28 cellular contexts compared by ENCODE assay signal in the genomic region with DNA sequence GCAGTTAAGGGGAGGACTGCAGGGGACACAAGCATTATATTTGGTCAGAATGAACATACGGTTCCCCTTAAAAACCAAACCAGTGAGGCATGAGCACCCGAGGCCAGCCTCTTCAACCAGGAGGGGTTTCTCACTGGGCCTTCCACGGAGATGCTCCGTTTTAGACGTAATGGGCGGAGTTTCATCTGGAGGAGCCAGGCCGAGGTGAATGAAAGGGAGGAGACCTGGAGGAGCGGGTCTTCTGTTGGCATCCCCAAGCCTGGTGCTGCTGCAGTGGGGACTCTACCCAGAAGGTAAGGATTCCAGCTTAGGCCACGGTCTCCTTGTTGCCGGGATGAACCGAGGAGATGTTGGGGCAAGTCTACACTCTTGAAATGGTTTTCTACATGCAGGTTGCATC.
"Had no signal": no experiment of that assay in that cellular context is flagged by ENCODE, and none has a peak within 500 bp of the region (broad histone marks: within the 10 kb centered on the region; RNA-seq: fewer than 3 reads in every experiment).

No MANE protein-coding gene starts in this region.

- H3K9me3 Mint-ChIP-seq: activated CD4-positive, alpha-beta T cell treated with anti-CD3 and anti-CD28 coated beads, Interleukin-2, amount 10 ng/mL, durations not matched to agents 24 days and 14 days; naive B cell; T-helper 2 cell treated with Interferon-gamma antibody and Interleukin-4, amounts not matched to agents 5 μg/mL and 100 μg/mL, for 36 hours had no signal

- H3K36me3 Mint-ChIP-seq: naive B cell had no signal

- H3K27me3 ChIP-seq: body of pancreas, colonic mucosa, gastroesophageal sphincter, hepatocyte, ovary, sigmoid colon, tibial nerve had no signal

- H3K27me3 Mint-ChIP-seq: activated CD4-positive, alpha-beta T cell treated with anti-CD3 and anti-CD28 coated beads, Interleukin-2, amount 10 ng/mL, durations not matched to agents 24 days and 14 days; activated CD8-positive, alpha-beta T cell treated with anti-CD3 and anti-CD28 coated beads for 36 hours; activated naive CD8-positive, alpha-beta T cell; naive B cell; T-cell had no signal

- H3K9me3 ChIP-seq: body of pancreas, colonic mucosa, gastroesophageal sphincter, ovary, prostate gland, sigmoid colon had no signal

- H3K79me2 ChIP-seq: hepatocyte had no signal

- H3K4me1 Mint-ChIP-seq: activated CD4-positive, alpha-beta T cell treated with anti-CD3 and anti-CD28 coated beads, Interleukin-2, amount 10 ng/mL, durations not matched to agents 24 days and 14 days had no signal

- H3K4me1 ChIP-seq: body of pancreas, colonic mucosa, gastroesophageal sphincter, prostate gland, sigmoid colon, tibial nerve had no signal

- H3K4me3 Mint-ChIP-seq: activated CD4-positive, alpha-beta T cell treated with anti-CD3 and anti-CD28 coated beads, Interleukin-2, amount 10 ng/mL, durations not matched to agents 24 days and 14 days; activated CD8-positive, alpha-beta T cell treated with anti-CD3 and anti-CD28 coated beads for 36 hours; activated naive CD8-positive, alpha-beta T cell; mesothelial cell of epicardium; naive B cell; T-cell; T-helper 2 cell treated with Interferon-gamma antibody and Interleukin-4, amounts not matched to agents 5 μg/mL and 100 μg/mL, for 36 hours had no signal

- ATAC-seq: activated CD4-positive, CD25-positive, alpha-beta regulatory T cell treated with anti-CD3 and anti-CD28 coated beads, Interleukin-2, amount 50 U/mL, for 24 hours; activated CD8-positive, alpha-beta T cell treated with anti-CD3 and anti-CD28 coated beads for 36 hours; body of pancreas; gastroesophageal sphincter; left cardiac atrium; left ventricle myocardium superior had no signal

- DNase-seq: activated CD4-positive, alpha-beta T cell treated with anti-CD3 and anti-CD28 coated beads, Interleukin-2, amount 10 ng/mL, durations not matched to agents 24 days and 14 days; activated CD8-positive, alpha-beta T cell treated with anti-CD3 and anti-CD28 coated beads for 36 hours; activated effector memory CD4-positive, alpha-beta T cell treated with Interleukin-2 at 50 U/mL for 16 hours; activated naive CD4-positive, alpha-beta T cell treated with Interleukin-2 at 50 U/mL for 16 hours; aorta; body of pancreas; colonic mucosa; effector memory CD4-positive, alpha-beta T cell; left cardiac atrium; left ventricle myocardium superior; naive B cell; ovary; sigmoid colon; small intestine; stimulated activated CD4-positive, alpha-beta T cell treated with anti-CD3 and anti-CD28 coated beads, Interleukin-15, amount 100 ng/mL, for 24 hours; stimulated activated CD4-positive, alpha-beta T cell treated with anti-CD3 and anti-CD28 coated beads, Interleukin-2, amount 100 ng/mL, for 24 hours; stimulated activated naive CD4-positive, alpha-beta T cell treated with Interleukin-2 at 50 U/mL for 16 hours; T-cell had no signal

- H2AFZ ChIP-seq: hepatocyte had no signal

- H3K27ac ChIP-seq: body of pancreas, colonic mucosa, gastroesophageal sphincter, hepatocyte, ovary, prostate gland, sigmoid colon, tibial nerve, VCaP had no signal

- H3K27ac Mint-ChIP-seq: activated CD4-positive, alpha-beta T cell treated with anti-CD3 and anti-CD28 coated beads, Interleukin-2, amount 10 ng/mL, durations not matched to agents 24 days and 14 days; activated naive CD8-positive, alpha-beta T cell; mesothelial cell of epicardium; T-cell; T-helper 2 cell treated with Interferon-gamma antibody and Interleukin-4, amounts not matched to agents 5 μg/mL and 100 μg/mL, for 36 hours had no signal

- H3K4me2 ChIP-seq: hepatocyte had no signal

- FAIRE-seq: keratinocyte, small intestine had no signal

- H3K4me3 ChIP-seq: body of pancreas, colonic mucosa, gastroesophageal sphincter, hepatocyte, ovary, prostate gland, sigmoid colon, tibial nerve had no signal

- H3K36me3 ChIP-seq: colonic mucosa, ovary, prostate gland had no signal
